Comparison of ENCODE assay signal across 25 cellular contexts in genomic region chr6:152705327-152705726, GRCh38. TPM values are rescaled to one million over a fixed set of nuclear protein-coding genes. Genes with fewer than 3 reads are reported as not detected.
DNase-seq lines count a peak whose midpoint lies in the region; ATAC-seq, FAIRE-seq and TF ChIP-seq lines count a peak whose summit lies in the region.
"Had no signal": no experiment of that assay in that cellular context is flagged by ENCODE, and none has a peak within 500 bp of the region (broad histone marks: within the 10 kb centered on the region; RNA-seq: fewer than 3 reads in every experiment).

No MANE protein-coding gene starts in this region.

- H3K27ac ChIP-seq in left ventricle myocardium inferior (replicated peaks) (no peak overlapping the region), pancreas (no peak overlapping the region), tibial artery (no peak overlapping the region)
- H3K27ac ChIP-seq: 22Rv1; BLaER1 treated with 17β-estradiol and CSF1 and Interleukin-3, amounts not matched to agents 10 nM and 100 nM had no signal

- ATAC-seq in Right ventricle myocardium inferior (no peak), SK-N-SH treated with all-trans-retinoic acid at 6 μM for 48 hours (peak; percentile 77), pancreas (no peak), GM21515 (IDR thresholded peaks at IDR 0.05; ENCODE audit: unreplicated experiment) (no peak)
- ATAC-seq: GM12878 had no signal

- no peaks in the 10 kb centered on the region for H3K36me3 ChIP-seq in left ventricle myocardium inferior
- H3K36me3 ChIP-seq in pancreas: no peaks in the 10 kb centered on the region
- H3K36me3 ChIP-seq in tibial artery: no peaks in the 10 kb centered on the region
- H3K36me3 ChIP-seq: BE2C; BLaER1 treated with 17β-estradiol and CSF1 and Interleukin-3, amounts not matched to agents 10 nM and 100 nM; HAP-1 had no signal

- no peak for DNase-seq in left ventricle myocardium inferior
- DNase-seq in Right ventricle myocardium inferior (ENCODE audit: missing footprints): no peak
- no peak for DNase-seq in pancreas
- no peak for DNase-seq in tibial artery
- DNase-seq: ACHN; AML-193; BE2C; CD4-positive, alpha-beta T cell; CD8-positive, alpha-beta memory T cell; DMS 273 treated with DMSO at 0.1 percent for 48 hours; DMS79; EL; GDM1; GOT3; HFFc6 had no signal

- intact Hi-C loops in left ventricle myocardium inferior (cut with micrococcal nuclease) (no loop called here), Right ventricle myocardium inferior (cut with DNase I) (no loop called here), pancreas (cut with DNase I) (no loop called here), tibial artery (cut with DNase I; ENCODE audit: low total_unique reads) (no loop called here)

- H3K9me3 ChIP-seq in left ventricle myocardium inferior (replicated peaks) (peaks cover 20% of the 10 kb centered on the region), pancreas (no peaks in the 10 kb centered on the region), tibial artery (peaks cover 0 to 9% (median 0%) of the 10 kb centered on the region in 3 donors)
- H3K9me3 ChIP-seq: BE2C, HAP-1 had no signal

- peak; percentile 17 for FAIRE-seq in pancreas (lab: Jason Lieb, UNC)
- FAIRE-seq: A204.1, D721Med, GM12878, H54 had no signal

- peak overlapping the region; percentile 4 for H3K4me3 ChIP-seq in left ventricle myocardium inferior
- H3K4me3 ChIP-seq in pancreas: no peak overlapping the region
- H3K4me3 ChIP-seq in tibial artery: no peak overlapping the region
- H3K4me3 ChIP-seq: BLaER1 treated with 17β-estradiol and CSF1 and Interleukin-3, amounts not matched to agents 10 nM and 100 nM; GM12878; HAP-1 had no signal

- 61 to 66% methylated on average over 2 of the region's 2 CpGs for WGBS in pancreas, 2 donors

- H3K27me3 ChIP-seq in left ventricle myocardium inferior (ENCODE audit: low read depth): no peaks in the 10 kb centered on the region
- H3K27me3 ChIP-seq in pancreas: no peaks in the 10 kb centered on the region
- no peaks in the 10 kb centered on the region for H3K27me3 ChIP-seq in tibial artery
- H3K27me3 ChIP-seq: BE2C; BLaER1 treated with 17β-estradiol and CSF1 and Interleukin-3, amounts not matched to agents 10 nM and 100 nM had no signal

- H3K4me1 ChIP-seq in left ventricle myocardium inferior: no peaks in the 10 kb centered on the region
- no peaks in the 10 kb centered on the region for H3K4me1 ChIP-seq in pancreas
- H3K4me1 ChIP-seq in tibial artery: no peaks in the 10 kb centered on the region
- H3K4me1 ChIP-seq: BE2C; BLaER1 treated with 17β-estradiol and CSF1 and Interleukin-3, amounts not matched to agents 10 nM and 100 nM; HAP-1 had no signal

- TF ChIP-seq CTCF in left ventricle myocardium inferior (IDR thresholded peaks at IDR 0.05; ENCODE audit: borderline replicate concordance) (no peak), pancreas (IDR thresholded peaks at IDR 0.05) (no peak), tibial artery (IDR thresholded peaks at IDR 0.05) (no peak)

TF ChIP-seq in SK-N-SH treated with all-trans-retinoic acid at 6 μM for 48 hours, 23 proteins besides CTCF, POLR2A, EP300 and RAD21:
- TF ChIP-seq, protein P1, sequence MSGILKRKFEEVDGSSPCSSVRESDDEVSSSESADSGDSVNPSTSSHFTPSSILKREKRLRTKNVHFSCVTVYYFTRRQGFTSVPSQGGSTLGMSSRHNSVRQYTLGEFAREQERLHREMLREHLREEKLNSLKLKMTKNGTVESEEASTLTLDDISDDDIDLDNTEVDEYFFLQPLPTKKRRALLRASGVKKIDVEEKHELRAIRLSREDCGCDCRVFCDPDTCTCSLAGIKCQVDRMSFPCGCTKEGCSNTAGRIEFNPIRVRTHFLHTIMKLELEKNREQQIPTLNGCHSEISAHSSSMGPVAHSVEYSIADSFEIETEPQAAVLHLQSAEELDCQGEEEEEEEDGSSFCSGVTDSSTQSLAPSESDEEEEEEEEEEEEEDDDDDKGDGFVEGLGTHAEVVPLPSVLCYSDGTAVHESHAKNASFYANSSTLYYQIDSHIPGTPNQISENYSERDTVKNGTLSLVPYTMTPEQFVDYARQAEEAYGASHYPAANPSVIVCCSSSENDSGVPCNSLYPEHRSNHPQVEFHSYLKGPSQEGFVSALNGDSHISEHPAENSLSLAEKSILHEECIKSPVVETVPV (CRISPR knock-in tag; IDR thresholded peaks at IDR 0.05): no peak
- no peak for TF ChIP-seq ZNF565 (CRISPR knock-in tag; conservative IDR thresholded peaks at IDR 0.05; ENCODE audit: low read depth)
- TF ChIP-seq ESRRG (CRISPR knock-in tag; IDR thresholded peaks at IDR 0.05): no peak
- TF ChIP-seq TOX (CRISPR knock-in tag; IDR thresholded peaks at IDR 0.05; ENCODE audit: borderline replicate concordance): no peak
- no peak for TF ChIP-seq ZFP3 (CRISPR knock-in tag; IDR thresholded peaks at IDR 0.05)
- TF ChIP-seq POU6F1 (CRISPR knock-in tag; IDR thresholded peaks at IDR 0.05; ENCODE audit: borderline replicate concordance, low read depth): no peak
- TF ChIP-seq OSR1 (CRISPR knock-in tag; IDR thresholded peaks at IDR 0.05): no peak
- no peak for TF ChIP-seq SNAI2 (CRISPR knock-in tag; IDR thresholded peaks at IDR 0.05)
- no peak for TF ChIP-seq ZC3H10 (CRISPR knock-in tag; IDR thresholded peaks at IDR 0.05)
- no peak for TF ChIP-seq PPARA (CRISPR knock-in tag; IDR thresholded peaks at IDR 0.05; ENCODE audit: borderline replicate concordance)
- no peak for TF ChIP-seq ARNTL (CRISPR knock-in tag; IDR thresholded peaks at IDR 0.05; ENCODE audit: borderline replicate concordance, low read depth)
- TF ChIP-seq GLIS3 (CRISPR knock-in tag; IDR thresholded peaks at IDR 0.05): no peak
- no peak for TF ChIP-seq RARB (CRISPR knock-in tag; IDR thresholded peaks at IDR 0.05)
- no peak for TF ChIP-seq BACH2 (CRISPR knock-in tag; IDR thresholded peaks at IDR 0.05; ENCODE audit: borderline replicate concordance)

RNA-seq across cellular contexts. Expression of gene MYCT1, which starts 7.6 kb away (rescaled TPM):
- total RNA-seq in left ventricle myocardium inferior (15.0 TPM), Right ventricle myocardium inferior (17.6 TPM), pancreas (1 to 10 TPM in 5 of 6 donors, under 1 TPM in 1; 0.93 to 2.3 (median 1.5) TPM)
- polyA plus RNA-seq in pancreas: 1 to 10 TPM; 2.0 to 3.2 TPM
- total RNA-seq: CD4-positive, alpha-beta T cell; CD8-positive, alpha-beta memory T cell; GM12878 had no signal
- polyA plus RNA-seq: CD14-positive monocyte; CD8-positive, alpha-beta memory T cell had no signal

RNA-seq across cellular contexts. Expression of gene VIP, which starts 45.3 kb away (rescaled TPM):
- total RNA-seq in left ventricle myocardium inferior: 0.55 TPM
- total RNA-seq in Right ventricle myocardium inferior: 0.41 TPM
- 1 to 10 TPM in 2 of 6 donors, under 1 TPM in 3, not detected in 1; 0.12 to 1.9 (median 0.81) TPM for total RNA-seq in pancreas
- polyA plus RNA-seq in pancreas: 10 to 100 TPM in 1 of 2 donors, 1 to 10 TPM in 1; 5.5 to 28.1 TPM
- total RNA-seq: CD4-positive, alpha-beta T cell; CD8-positive, alpha-beta memory T cell; HFFc6 had no signal
- polyA plus RNA-seq: CD14-positive monocyte; CD8-positive, alpha-beta memory T cell; GM12878 had no signal
